Comparison of ENCODE assay signal across 14 cellular contexts in genomic region chr1:246417152-246417812, GRCh38.
DNase-seq lines count a peak whose midpoint lies in the region; ATAC-seq and TF ChIP-seq lines count a peak whose summit lies in the region.
"Had no signal": no experiment of that assay in that cellular context is flagged by ENCODE, and none has a peak within 500 bp of the region (broad histone marks: within the 10 kb centered on the region; RNA-seq: fewer than 3 reads in every experiment).

No MANE protein-coding gene starts in this region.

- TF ChIP-seq CTCF in HFFc6 (IDR thresholded peaks at IDR 0.05): no peak
- no peak for TF ChIP-seq CTCF in VCaP (conservative IDR thresholded peaks at IDR 0.05)
- no peak for TF ChIP-seq CTCF in foreskin fibroblast (IDR thresholded peaks at IDR 0.05; ENCODE audit: low read depth, low read length)

- no peaks in the 10 kb centered on the region for H3K27me3 Mint-ChIP-seq in HFFc6 (ENCODE audit: insufficient read depth)
- H3K27me3 Mint-ChIP-seq: CD4-positive, CD25-positive, alpha-beta regulatory T cell had no signal

- peak overlapping the region; percentile 74; the same call in 1 of the 2 replicates for H3K27ac ChIP-seq in VCaP
- H3K27ac ChIP-seq: epithelial cell of prostate, psoas muscle had no signal

- H3K27ac Mint-ChIP-seq in HFFc6: peak overlapping the region; percentile 59
- H3K27ac Mint-ChIP-seq: CD4-positive, CD25-positive, alpha-beta regulatory T cell had no signal

- H3K4me3 ChIP-seq in foreskin fibroblast (ENCODE audit: low read depth in 1 of 2, low read length in 2 of 2): no peak overlapping the region
- H3K4me3 ChIP-seq: MG63, mucosa of descending colon, psoas muscle had no signal

- in situ Hi-C loops in G401 (cut with HindIII; ENCODE audit: low sequenced_read_pairs): no loop called here

- peaks cover 27% of the 10 kb centered on the region for H3K9me3 Mint-ChIP-seq in HFFc6

- peaks cover 54% of the 10 kb centered on the region for H3K4me1 Mint-ChIP-seq in HFFc6 (ENCODE audit: low read depth)

- peak overlapping the region; percentile 22 for H3K4me3 Mint-ChIP-seq in HFFc6
- H3K4me3 Mint-ChIP-seq: CD4-positive, CD25-positive, alpha-beta regulatory T cell had no signal

- H3K36me3 Mint-ChIP-seq in HFFc6 (ENCODE audit: low read depth): peaks cover 35% of the 10 kb centered on the region

- ATAC-seq in HG03571 (IDR thresholded peaks at IDR 0.05; ENCODE audit: unreplicated experiment): no peak
- ATAC-seq: mucosa of descending colon, psoas muscle had no signal

- peak; percentile 30 for DNase-seq in G401 (ENCODE audit: low spot score)
- DNase-seq in HFFc6: peak; percentile 59
- DNase-seq in foreskin fibroblast: peak; percentile 73 to 80
- DNase-seq in inferior parietal cortex (ENCODE audit: extremely low spot score): no peak
- DNase-seq in NCI-H1417 (lab: John Stamatoyannopoulos, UW): no peak
- DNase-seq in retina: no peak
- DNase-seq: CD4-positive, CD25-positive, alpha-beta regulatory T cell; MG63; mucosa of descending colon; NCI-H510A treated with DMSO at 0.1 percent for 48 hours; psoas muscle had no signal

Comparison
In these comparisons a context has a peak if more than half of its experiments do, and no peak if none do; other contexts are left out.
1. DNase-seq: peak in G401 (single experiment), HFFc6 (single experiment) and foreskin fibroblast (2 of 2); none in inferior parietal cortex (single experiment), NCI-H1417 (0 of 3) and retina (single experiment).